Comparison of ENCODE assay signal across 14 cellular contexts in genomic region chr6:52168351-52168750, GRCh38. TPM values are rescaled to one million over a fixed set of nuclear protein-coding genes. Genes with fewer than 3 reads are reported as not detected.
"Had no signal": no experiment of that assay in that cellular context is flagged by ENCODE, and none has a peak within 500 bp of the region (broad histone marks: within the 10 kb centered on the region; RNA-seq: fewer than 3 reads in every experiment).

No MANE protein-coding gene starts in this region.

RNA-seq across cellular contexts. Expression of gene IL17A, which starts 17.8 kb away (rescaled TPM):
- total RNA-seq: stomach, subcutaneous adipose tissue, suprapubic skin, temporal lobe, testis, thoracic aorta, thyroid gland, tibial nerve, transverse colon, upper lobe of left lung, upper lobe of right lung, ureter, urinary bladder, vagina had no signal
- polyA plus RNA-seq: urinary bladder had no signal
